In the genomic region with DNA sequence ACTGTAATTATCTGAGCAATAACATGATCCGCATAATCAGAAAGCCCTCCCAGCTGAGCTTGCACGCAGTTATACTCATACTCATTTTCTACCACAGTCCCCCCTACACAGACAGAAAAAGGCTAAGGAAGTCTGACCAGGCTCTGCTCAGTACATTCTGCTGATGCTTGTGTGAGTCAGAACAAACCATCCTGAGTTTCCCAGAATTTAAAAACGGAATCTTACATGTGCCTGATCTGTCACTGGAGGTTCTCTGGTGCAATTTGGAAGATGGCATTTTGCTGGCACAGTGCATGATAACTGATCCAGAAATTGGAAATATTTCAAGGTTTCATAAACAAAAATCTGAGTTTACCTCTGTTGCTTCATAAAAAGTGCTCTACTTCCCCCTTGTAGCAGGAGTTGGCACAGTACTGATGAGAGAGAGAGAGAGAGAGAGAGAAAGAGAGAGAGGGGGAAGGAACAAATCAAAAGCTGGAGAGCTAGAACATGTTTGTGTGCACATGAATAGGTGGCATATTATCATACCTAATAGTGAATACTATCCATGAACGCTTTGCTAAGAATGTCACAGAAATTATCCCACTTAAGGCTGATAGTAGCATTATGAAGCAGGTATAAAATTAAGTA, we compare ENCODE assay signal across 23 cellular contexts.
DNase-seq lines count a peak whose midpoint lies in the region; ATAC-seq, FAIRE-seq and TF ChIP-seq lines count a peak whose summit lies in the region.
"Had no signal": no experiment of that assay in that cellular context is flagged by ENCODE, and none has a peak within 500 bp of the region (broad histone marks: within the 10 kb centered on the region; RNA-seq: fewer than 3 reads in every experiment).

No MANE protein-coding gene starts in this region.

- DNase-seq in GM03348 (ENCODE audit: low spot score), result peak; percentile 37
- DNase-seq in H1 (ENCODE audit: low read depth in 1 of 2, low spot score in 2 of 2), result no peak
- no peak for DNase-seq in omental fat pad (ENCODE audit: low spot score)
- DNase-seq in mucosa of descending colon, result no peak
- no peak for DNase-seq in germinal center (ENCODE audit: low spot score)
- DNase-seq in T-helper 9 cell, result no peak
- no peak for DNase-seq in midbrain (lab: John Stamatoyannopoulos, UW)
- DNase-seq: activated CD4-positive, alpha-beta T cell treated with anti-CD3 and anti-CD28 coated beads, Interleukin-2, amount 10 ng/mL, durations not matched to agents 24 days and 14 days; activated CD8-positive, alpha-beta memory T cell treated with anti-CD3 and anti-CD28 coated beads, Interleukin-2, amount 10 ng/mL, durations not matched to agents 7 days and 5 days; activated naive CD4-positive, alpha-beta T cell treated with anti-CD3 and anti-CD28 coated beads, Interleukin-2, amount 50 U/mL, for 16 hours; aorta; CD4-positive, alpha-beta T cell; effector memory CD8-positive, alpha-beta T cell; NCI-H1105; NCI-H2081; stimulated activated CD4-positive, alpha-beta T cell treated with anti-CD3 and anti-CD28 coated beads, Interleukin-1b, Interleukin-23, amount 100 ng/mL, for 48 hours; T-helper 17 cell had no signal

- H4K5ac ChIP-seq in H1 (ENCODE audit: insufficient read length, low read depth, low read length), result no peak overlapping the region

- no peak overlapping the region for H3K18ac ChIP-seq in H1 (ENCODE audit: extremely low read depth, low read length)

- no peak overlapping the region for H3K4ac ChIP-seq in H1 (replicated peaks; ENCODE audit: insufficient read length, low read depth, low read length)

- TF ChIP-seq RAD21 in H1 (IDR thresholded peaks at IDR 0.05 in 1 of 2, conservative IDR thresholded peaks at IDR 0.05 in 1 of 2; ENCODE audit: low read depth in 2 of 2, low read length in 2 of 2), result no peak

- CTCF ChIA-PET in H1 (lab: Charles Lee; ENCODE audit: partially characterized antibody), result interaction anchor here (0.6 to 9.8 kb wide), 8 partner anchors 16 to 1070 kb away, joined by 3 to 84 read pairs (median 6); no protein-coding TSS in a partner anchor

- no peak overlapping the region for H3K14ac ChIP-seq in H1 (ENCODE audit: insufficient read length)

- H2BK15ac ChIP-seq in H1 (ENCODE audit: low read length), result no peak overlapping the region

- H3K23me2 ChIP-seq in H1 (ENCODE audit: low read depth, low read length), result no peaks in the 10 kb centered on the region

- H2AFZ ChIP-seq in H1 (ENCODE audit: low read length), result 0 out of 2 replicates have a peak overlapping the region, but pooled peaks have one; percentile 59

- H2BK5ac ChIP-seq in H1 (ENCODE audit: low read depth, low read length), result peak overlapping the region; percentile 77; the same call in 1 of the 2 replicates

- no peaks in the 10 kb centered on the region for H3K79me1 ChIP-seq in H1 (ENCODE audit: low read depth, low read length)

- no peak for TF ChIP-seq EP300 in H1 (IDR thresholded peaks at IDR 0.05; ENCODE audit: borderline replicate concordance in 1 of 2, low read depth in 2 of 2, low read length in 2 of 2)

- FAIRE-seq in H1 (lab: Jason Lieb, UNC), result no peak
- FAIRE-seq: G401.6, RCC 7860 had no signal

- POLR2A ChIA-PET in H1 (lab: Charles Lee; ENCODE audit: partially characterized antibody), result no interaction called here

- TF ChIP-seq CTCF in H1 (IDR thresholded peaks at IDR 0.05; ENCODE audit: control extremely low read depth in 1 of 3, insufficient read depth in 1 of 3, low read depth in 1 of 3, low read length in 3 of 3), result no peak
- no peak for TF ChIP-seq CTCF in omental fat pad (IDR thresholded peaks at IDR 0.05)
- TF ChIP-seq CTCF in mucosa of descending colon (IDR thresholded peaks at IDR 0.05), result no peak

- H2BK120ac ChIP-seq in H1 (replicated peaks; ENCODE audit: low read depth, low read length), result no peak overlapping the region

- intact Hi-C loops in mucosa of descending colon (cut with DNase I, micrococcal nuclease), result no loop called here

- H3K27ac ChIP-seq in H1 (ENCODE audit: low read depth, low read length), result no peak overlapping the region
- H3K27ac ChIP-seq: thoracic aorta, vagina had no signal

- ATAC-seq in SK-N-SH treated with all-trans-retinoic acid at 6 μM for 48 hours (peak; percentile 96), omental fat pad (ENCODE audit: low FRiP score) (peak; percentile 97), mucosa of descending colon (no peak)
- ATAC-seq: activated CD8-positive, alpha-beta memory T cell treated with anti-CD3 and anti-CD28 coated beads, Interleukin-2, amount 10 ng/mL, durations not matched to agents 7 days and 5 days; effector memory CD8-positive, alpha-beta T cell; stimulated activated effector memory CD8-positive, alpha-beta T cell treated with anti-CD3 and anti-CD28 coated beads, Interleukin-12 subunit alpha, Interleukin-12 subunit beta, amount 100 ng/mL, for 72 hours; T-helper 17 cell had no signal

- H4K91ac ChIP-seq in H1 (replicated peaks; ENCODE audit: insufficient read length, low read length), result no peak overlapping the region

- peak overlapping the region; percentile 52; the same call in 1 of the 2 replicates for H2BK12ac ChIP-seq in H1 (ENCODE audit: low read depth, low read length)

- no peak for TF ChIP-seq POLR2A in H1 (IDR thresholded peaks at IDR 0.05; ENCODE audit: control extremely low read depth in 1 of 2, low read depth in 2 of 2, low read length in 2 of 2)

- H2BK20ac ChIP-seq in H1 (ENCODE audit: low read length), result no peak overlapping the region; the same call in 1 of the 2 replicates

- H2AK5ac ChIP-seq in H1 (ENCODE audit: low read depth, low read length), result no peak overlapping the region; the same call in 1 of the 2 replicates

- no peaks in the 10 kb centered on the region for H3K27me3 ChIP-seq in H1 (replicated peaks in 1 of 4; ENCODE audit: control insufficient read depth in 3 of 4, extremely low read depth in 1 of 4, insufficient read depth in 3 of 4, low read length in 3 of 4)
- H3K27me3 ChIP-seq: vagina had no signal

- H3K4me2 ChIP-seq in H1 (ENCODE audit: insufficient read depth in 1 of 2, low read depth in 2 of 2, low read length in 2 of 2), result no peak overlapping the region

- H3K23ac ChIP-seq in H1 (ENCODE audit: insufficient read length), result no peak overlapping the region

- H3K9me3 ChIP-seq in H1 (ENCODE audit: insufficient read depth in 2 of 2, low read depth in 1 of 2, low read length in 1 of 2), result no peaks in the 10 kb centered on the region
- H3K9me3 ChIP-seq in mucosa of descending colon, result no peaks in the 10 kb centered on the region
- H3K9me3 ChIP-seq: thoracic aorta, vagina had no signal

- H3K4me3 ChIP-seq in H1 (ENCODE audit: extremely low read depth in 1 of 4, insufficient read depth in 2 of 4, low read depth in 3 of 4, low read length in 4 of 4) (no peak overlapping the region), mucosa of descending colon (no peak overlapping the region)
- H3K4me3 ChIP-seq: thoracic aorta, vagina had no signal

- H3K4me1 ChIP-seq in H1 (replicated peaks in 1 of 4; ENCODE audit: control insufficient read depth in 3 of 4, insufficient read depth in 4 of 4, low read length in 3 of 4), result peaks cover 0 to 14% (median 8%) of the 10 kb centered on the region in 4 experiments; a peak in 4 of 7 replicates
- no peaks in the 10 kb centered on the region for H3K4me1 ChIP-seq in mucosa of descending colon (ENCODE audit: low read depth)
- H3K4me1 ChIP-seq: vagina had no signal

- H3K9ac ChIP-seq in H1 (replicated peaks in 1 of 4; ENCODE audit: extremely low read depth in 1 of 4, low read depth in 3 of 4, low read length in 3 of 4), result no peak overlapping the region

- no peak overlapping the region for H4K8ac ChIP-seq in H1 (ENCODE audit: extremely low read depth, insufficient read depth, low read length)

- WGBS in H1 (ENCODE audit: extremely low coverage in 1 of 2, insufficient coverage in 1 of 2, insufficient read length in 1 of 2, insufficient replicate concordance in 2 of 2, low coverage in 1 of 2, low lambda C conversion rate in 2 of 2, missing lambda C conversion rate in 1 of 2), 2 experiments, result 92% methylated on average over 4 of the region's 4 CpGs; no CpG with 5 or more reads in 1 of the 2 experiments

- no peaks in the 10 kb centered on the region for H4K20me1 ChIP-seq in H1 (replicated peaks in 1 of 2; ENCODE audit: control insufficient read depth in 1 of 2, insufficient read depth in 2 of 2, low read length in 2 of 2)

- no peaks in the 10 kb centered on the region for H3K79me2 ChIP-seq in H1 (ENCODE audit: control insufficient read depth in 1 of 2, insufficient read depth in 2 of 2, low read length in 2 of 2)

- no peak overlapping the region for H3K56ac ChIP-seq in H1 (replicated peaks; ENCODE audit: insufficient read length, low read depth, low read length)

- H3K36me3 ChIP-seq in H1 (ENCODE audit: control insufficient read depth in 2 of 4, insufficient read depth in 4 of 4, low read length in 3 of 4) (no peaks in the 10 kb centered on the region), mucosa of descending colon (ENCODE audit: low read depth) (no peaks in the 10 kb centered on the region)
- H3K36me3 ChIP-seq: thoracic aorta, vagina had no signal

TF ChIP-seq in SK-N-SH treated with all-trans-retinoic acid at 6 μM for 48 hours, 23 proteins besides CTCF, POLR2A, EP300 and RAD21 (continues in another document):
- TF ChIP-seq GLIS3 (CRISPR knock-in tag; IDR thresholded peaks at IDR 0.05) (no peak), ISL1 (CRISPR knock-in tag; IDR thresholded peaks at IDR 0.05) (peak; percentile 60)

TF ChIP-seq in H1, 55 proteins besides CTCF, POLR2A, EP300 and RAD21 (continues in another document):
- TF ChIP-seq ZNF274 (IDR thresholded peaks at IDR 0.05; ENCODE audit: borderline replicate concordance, extremely low read depth, low read length), result no peak
- TF ChIP-seq, protein P1, sequence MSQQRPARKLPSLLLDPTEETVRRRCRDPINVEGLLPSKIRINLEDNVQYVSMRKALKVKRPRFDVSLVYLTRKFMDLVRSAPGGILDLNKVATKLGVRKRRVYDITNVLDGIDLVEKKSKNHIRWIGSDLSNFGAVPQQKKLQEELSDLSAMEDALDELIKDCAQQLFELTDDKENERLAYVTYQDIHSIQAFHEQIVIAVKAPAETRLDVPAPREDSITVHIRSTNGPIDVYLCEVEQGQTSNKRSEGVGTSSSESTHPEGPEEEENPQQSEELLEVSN (IDR thresholded peaks at IDR 0.05), result no peak
- no peak for TF ChIP-seq KDM5A (IDR thresholded peaks at IDR 0.05; ENCODE audit: low read length)
- TF ChIP-seq CBX5 (IDR thresholded peaks at IDR 0.05; ENCODE audit: low read depth, low read length), result no peak
- TF ChIP-seq TAF1 (IDR thresholded peaks at IDR 0.05; ENCODE audit: low read depth, low read length), result no peak
- TF ChIP-seq POLR2AphosphoS5 (IDR thresholded peaks at IDR 0.05; ENCODE audit: low read depth, low read length), result no peak
- TF ChIP-seq, protein P2, sequence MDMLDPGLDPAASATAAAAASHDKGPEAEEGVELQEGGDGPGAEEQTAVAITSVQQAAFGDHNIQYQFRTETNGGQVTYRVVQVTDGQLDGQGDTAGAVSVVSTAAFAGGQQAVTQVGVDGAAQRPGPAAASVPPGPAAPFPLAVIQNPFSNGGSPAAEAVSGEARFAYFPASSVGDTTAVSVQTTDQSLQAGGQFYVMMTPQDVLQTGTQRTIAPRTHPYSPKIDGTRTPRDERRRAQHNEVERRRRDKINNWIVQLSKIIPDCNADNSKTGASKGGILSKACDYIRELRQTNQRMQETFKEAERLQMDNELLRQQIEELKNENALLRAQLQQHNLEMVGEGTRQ (IDR thresholded peaks at IDR 0.05; ENCODE audit: low read length), result no peak
- no peak for TF ChIP-seq CBX8 (IDR thresholded peaks at IDR 0.05; ENCODE audit: borderline replicate concordance, low read depth, low read length)
